ENCODE assay signal across 1 cellular context in genomic region chr10:78972947-78973900, GRCh38.
A peak's percentile ranks its signal among the peaks of the same experiment; 100 is the strongest.
TF ChIP-seq lines count a peak whose summit lies in the region.

No MANE protein-coding gene starts in this region.

TF ChIP-seq in HepG2, 621 proteins besides CTCF, POLR2A, EP300 and RAD21 (continued from another document and continues in another):
- TF ChIP-seq, protein P1, sequence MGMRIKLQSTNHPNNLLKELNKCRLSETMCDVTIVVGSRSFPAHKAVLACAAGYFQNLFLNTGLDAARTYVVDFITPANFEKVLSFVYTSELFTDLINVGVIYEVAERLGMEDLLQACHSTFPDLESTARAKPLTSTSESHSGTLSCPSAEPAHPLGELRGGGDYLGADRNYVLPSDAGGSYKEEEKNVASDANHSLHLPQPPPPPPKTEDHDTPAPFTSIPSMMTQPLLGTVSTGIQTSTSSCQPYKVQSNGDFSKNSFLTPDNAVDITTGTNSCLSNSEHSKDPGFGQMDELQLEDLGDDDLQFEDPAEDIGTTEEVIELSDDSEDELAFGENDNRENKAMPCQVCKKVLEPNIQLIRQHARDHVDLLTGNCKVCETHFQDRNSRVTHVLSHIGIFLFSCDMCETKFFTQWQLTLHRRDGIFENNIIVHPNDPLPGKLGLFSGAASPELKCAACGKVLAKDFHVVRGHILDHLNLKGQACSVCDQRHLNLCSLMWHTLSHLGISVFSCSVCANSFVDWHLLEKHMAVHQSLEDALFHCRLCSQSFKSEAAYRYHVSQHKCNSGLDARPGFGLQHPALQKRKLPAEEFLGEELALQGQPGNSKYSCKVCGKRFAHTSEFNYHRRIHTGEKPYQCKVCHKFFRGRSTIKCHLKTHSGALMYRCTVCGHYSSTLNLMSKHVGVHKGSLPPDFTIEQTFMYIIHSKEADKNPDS (CRISPR knock-in tag; IDR thresholded peaks at IDR 0.05) = no peak
- TF ChIP-seq ZNF574 (CRISPR knock-in tag; IDR thresholded peaks at IDR 0.05) (peak; percentile 25; the same call in 1 of the 2 replicates), NFRKB (IDR thresholded peaks at IDR 0.05) (no peak), ZMYM3 (CRISPR knock-in tag; IDR thresholded peaks at IDR 0.05) (peak; percentile 1; the same call in 1 of the 2 replicates), ZNF552 (CRISPR knock-in tag; IDR thresholded peaks at IDR 0.05; ENCODE audit: borderline replicate concordance) (no peak), ZFP90 (CRISPR knock-in tag; IDR thresholded peaks at IDR 0.05; ENCODE audit: borderline replicate concordance) (no peak), SIN3A (IDR thresholded peaks at IDR 0.05; ENCODE audit: borderline replicate concordance, low read depth, low read length) (0 out of 2 replicates have a peak, but pooled peaks have one; percentile 22), DNMT1 (CRISPR knock-in tag; IDR thresholded peaks at IDR 0.05) (no peak), ZNF44 (CRISPR knock-in tag; IDR thresholded peaks at IDR 0.05) (no peak), ZNF550 (CRISPR knock-in tag; IDR thresholded peaks at IDR 0.05; ENCODE audit: borderline replicate concordance) (0 out of 2 replicates have a peak, but pooled peaks have one; percentile 27), RCOR2 (CRISPR knock-in tag; IDR thresholded peaks at IDR 0.05) (no peak), MAF1 (CRISPR knock-in tag; IDR thresholded peaks at IDR 0.05; ENCODE audit: borderline replicate concordance) (no peak), ZBTB37 (CRISPR knock-in tag; IDR thresholded peaks at IDR 0.05) (no peak), ZNF451 (CRISPR knock-in tag; IDR thresholded peaks at IDR 0.05) (peak; percentile 62; the same call in 1 of the 2 replicates), ZNF446 (CRISPR knock-in tag; IDR thresholded peaks at IDR 0.05) (no peak), ZNF180 (CRISPR knock-in tag; IDR thresholded peaks at IDR 0.05; ENCODE audit: borderline replicate concordance, low read depth) (no peak), NFE2L2 (IDR thresholded peaks at IDR 0.05; ENCODE audit: low read length) (no peak), LBX2 (CRISPR knock-in tag; IDR thresholded peaks at IDR 0.05; ENCODE audit: borderline replicate concordance) (no peak), ZBED4 (CRISPR knock-in tag; IDR thresholded peaks at IDR 0.05; ENCODE audit: borderline replicate concordance) (peak; percentile 60; the same call in 1 of the 2 replicates), IRF2 (CRISPR knock-in tag; IDR thresholded peaks at IDR 0.05) (peak; percentile 68; the same call in 1 of the 2 replicates), ZNF296 (CRISPR knock-in tag; conservative IDR thresholded peaks at IDR 0.05) (0 out of 2 replicates have a peak, but pooled peaks have one; percentile 63), YEATS4 (CRISPR knock-in tag; IDR thresholded peaks at IDR 0.05; ENCODE audit: borderline replicate concordance) (peak; percentile 57), JDP2 (CRISPR knock-in tag; IDR thresholded peaks at IDR 0.05; ENCODE audit: borderline replicate concordance) (no peak), RFXANK (CRISPR knock-in tag; IDR thresholded peaks at IDR 0.05) (no peak), SP140L (CRISPR knock-in tag; IDR thresholded peaks at IDR 0.05; ENCODE audit: borderline replicate concordance) (no peak), ZNF878 (CRISPR knock-in tag; IDR thresholded peaks at IDR 0.05) (no peak), ZNF564 (CRISPR knock-in tag; IDR thresholded peaks at IDR 0.05) (0 out of 2 replicates have a peak, but pooled peaks have one; percentile 63), RBAK (CRISPR knock-in tag; IDR thresholded peaks at IDR 0.05) (no peak), SP2 (CRISPR knock-in tag; IDR thresholded peaks at IDR 0.05) (no peak), ZNF234 (CRISPR knock-in tag; conservative IDR thresholded peaks at IDR 0.05) (no peak), ARID3A (IDR thresholded peaks at IDR 0.05; ENCODE audit: low read depth, low read length) (no peak), ZNF687 (CRISPR knock-in tag; IDR thresholded peaks at IDR 0.05) (peak; percentile 48), TEAD2 (CRISPR knock-in tag; IDR thresholded peaks at IDR 0.05) (no peak), TEAD3 (CRISPR knock-in tag; optimal IDR thresholded peaks at IDR 0.05; ENCODE audit: borderline replicate concordance) (no peak), DNMT3B (CRISPR knock-in tag; conservative IDR thresholded peaks at IDR 0.05) (no peak)
- TF ChIP-seq, protein P2, sequence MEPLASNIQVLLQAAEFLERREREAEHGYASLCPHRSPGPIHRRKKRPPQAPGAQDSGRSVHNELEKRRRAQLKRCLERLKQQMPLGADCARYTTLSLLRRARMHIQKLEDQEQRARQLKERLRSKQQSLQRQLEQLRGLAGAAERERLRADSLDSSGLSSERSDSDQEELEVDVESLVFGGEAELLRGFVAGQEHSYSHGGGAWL (CRISPR knock-in tag; IDR thresholded peaks at IDR 0.05) = no peak
- TF ChIP-seq, protein P3, sequence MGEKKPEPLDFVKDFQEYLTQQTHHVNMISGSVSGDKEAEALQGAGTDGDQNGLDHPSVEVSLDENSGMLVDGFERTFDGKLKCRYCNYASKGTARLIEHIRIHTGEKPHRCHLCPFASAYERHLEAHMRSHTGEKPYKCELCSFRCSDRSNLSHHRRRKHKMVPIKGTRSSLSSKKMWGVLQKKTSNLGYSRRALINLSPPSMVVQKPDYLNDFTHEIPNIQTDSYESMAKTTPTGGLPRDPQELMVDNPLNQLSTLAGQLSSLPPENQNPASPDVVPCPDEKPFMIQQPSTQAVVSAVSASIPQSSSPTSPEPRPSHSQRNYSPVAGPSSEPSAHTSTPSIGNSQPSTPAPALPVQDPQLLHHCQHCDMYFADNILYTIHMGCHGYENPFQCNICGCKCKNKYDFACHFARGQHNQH (CRISPR knock-in tag; IDR thresholded peaks at IDR 0.05) = no peak
- TF ChIP-seq, protein P4, sequence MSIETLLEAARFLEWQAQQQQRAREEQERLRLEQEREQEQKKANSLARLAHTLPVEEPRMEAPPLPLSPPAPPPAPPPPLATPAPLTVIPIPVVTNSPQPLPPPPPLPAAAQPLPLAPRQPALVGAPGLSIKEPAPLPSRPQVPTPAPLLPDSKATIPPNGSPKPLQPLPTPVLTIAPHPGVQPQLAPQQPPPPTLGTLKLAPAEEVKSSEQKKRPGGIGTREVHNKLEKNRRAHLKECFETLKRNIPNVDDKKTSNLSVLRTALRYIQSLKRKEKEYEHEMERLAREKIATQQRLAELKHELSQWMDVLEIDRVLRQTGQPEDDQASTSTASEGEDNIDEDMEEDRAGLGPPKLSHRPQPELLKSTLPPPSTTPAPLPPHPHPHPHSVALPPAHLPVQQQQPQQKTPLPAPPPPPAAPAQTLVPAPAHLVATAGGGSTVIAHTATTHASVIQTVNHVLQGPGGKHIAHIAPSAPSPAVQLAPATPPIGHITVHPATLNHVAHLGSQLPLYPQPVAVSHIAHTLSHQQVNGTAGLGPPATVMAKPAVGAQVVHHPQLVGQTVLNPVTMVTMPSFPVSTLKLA (IDR thresholded peaks at IDR 0.05) = peak; percentile 71
- TF ChIP-seq, protein P5, sequence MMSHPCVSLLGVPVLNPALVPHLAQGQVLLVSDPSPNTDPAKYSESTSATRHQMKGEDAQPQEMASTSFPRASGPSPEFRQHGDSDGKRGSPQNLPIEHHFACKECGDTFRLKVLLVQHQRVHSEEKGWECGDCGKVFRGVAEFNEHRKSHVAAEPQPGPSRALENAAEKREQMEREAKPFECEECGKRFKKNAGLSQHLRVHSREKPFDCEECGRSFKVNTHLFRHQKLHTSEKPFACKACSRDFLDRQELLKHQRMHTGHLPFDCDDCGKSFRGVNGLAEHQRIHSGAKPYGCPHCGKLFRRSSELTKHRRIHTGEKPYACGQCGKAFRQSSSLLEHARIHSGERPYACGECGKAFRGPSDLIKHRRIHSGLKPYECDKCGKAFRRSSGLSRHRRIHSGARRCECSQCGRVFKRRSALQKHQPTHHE (CRISPR knock-in tag; IDR thresholded peaks at IDR 0.05; ENCODE audit: borderline replicate concordance) = no peak
